Comparison of ENCODE assay signal across 1 cellular context in the genomic region with DNA sequence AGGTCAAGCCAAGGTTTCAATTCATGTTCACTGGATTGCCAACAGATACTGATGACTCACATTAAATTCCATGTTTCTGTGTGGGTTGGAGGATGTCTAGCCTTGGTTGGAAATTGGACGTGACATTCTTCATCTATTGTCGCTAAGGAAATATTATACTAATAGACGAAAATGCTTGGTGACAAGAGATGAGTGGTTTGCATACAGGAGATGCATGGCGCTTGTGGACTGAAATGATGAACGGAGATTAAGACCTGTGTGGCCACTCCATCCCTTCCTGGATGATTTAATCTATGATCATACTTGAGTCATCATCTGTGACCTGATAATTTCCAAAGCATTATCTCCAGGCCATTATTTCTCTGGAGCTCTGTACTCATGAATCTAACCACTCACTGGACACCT.
TF ChIP-seq lines count a peak whose summit lies in the region.

No MANE protein-coding gene starts in this region.

TF ChIP-seq in IMR-90, 13 proteins besides CTCF, POLR2A, EP300 and RAD21 (continued from another document):
- TF ChIP-seq USF2 (IDR thresholded peaks at IDR 0.05; ENCODE audit: low read depth, low read length) = no peak
- TF ChIP-seq NFE2L2 (IDR thresholded peaks at IDR 0.05; ENCODE audit: low read depth, low read length) = no peak
- no peak for TF ChIP-seq FOS (IDR thresholded peaks at IDR 0.05; ENCODE audit: low read depth, low read length)
- TF ChIP-seq RFX5 (IDR thresholded peaks at IDR 0.05; ENCODE audit: low read depth, low read length) = no peak
- TF ChIP-seq MAFK (IDR thresholded peaks at IDR 0.05; ENCODE audit: low read depth, low read length) = no peak
- no peak for TF ChIP-seq RCOR1 (IDR thresholded peaks at IDR 0.05; ENCODE audit: insufficient replicate concordance, low read length)
- no peak for TF ChIP-seq CHD1 (IDR thresholded peaks at IDR 0.05; ENCODE audit: low read depth, low read length)
- no peak for TF ChIP-seq MAZ (IDR thresholded peaks at IDR 0.05; ENCODE audit: borderline replicate concordance, low read depth, low read length)
